In the genomic region with DNA sequence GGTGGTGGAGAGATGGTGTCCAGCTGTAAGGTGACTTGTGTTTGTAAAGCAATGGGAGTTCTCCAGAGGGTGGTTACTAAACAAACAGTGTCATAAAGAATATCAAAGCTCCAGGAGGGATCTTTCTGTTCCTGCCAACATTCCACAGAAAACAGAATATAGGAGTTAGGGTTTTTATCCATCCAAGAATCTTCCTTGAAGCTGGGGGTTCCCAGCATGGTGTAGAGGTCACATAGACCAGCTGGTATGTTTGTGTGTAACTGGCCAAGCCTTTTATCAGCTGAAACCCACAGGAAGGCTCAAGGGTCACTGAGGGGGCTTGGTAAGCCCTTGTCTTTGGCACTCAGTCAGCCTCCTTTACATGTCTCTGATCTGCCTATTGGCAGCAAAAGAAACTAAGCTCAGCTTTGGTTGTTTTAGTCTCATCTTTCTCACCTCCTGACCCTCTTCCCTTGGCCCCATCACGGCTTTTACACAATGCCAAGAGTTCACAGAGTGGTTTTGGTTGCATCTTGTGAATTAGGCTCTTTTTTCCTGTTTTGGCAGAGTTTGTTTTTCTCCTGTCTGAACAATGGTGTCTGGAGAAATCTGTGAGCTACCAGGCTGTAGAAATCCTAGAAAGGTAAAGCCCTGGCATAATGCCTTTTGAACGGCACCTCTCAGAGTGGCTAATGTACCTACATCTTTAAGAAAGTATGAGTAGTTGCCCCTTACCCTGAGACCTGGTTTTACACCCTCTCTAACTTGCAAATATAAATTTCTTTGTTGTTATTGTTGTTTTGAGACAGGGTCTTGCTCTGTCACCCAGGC, we compare ENCODE assay signal across 19 cellular contexts. TPM values are rescaled to one million over a fixed set of nuclear protein-coding genes. Genes with fewer than 3 reads are reported as not detected.
DNase-seq lines count a peak whose midpoint lies in the region; ATAC-seq and TF ChIP-seq lines count a peak whose summit lies in the region.
"Had no signal": no experiment of that assay in that cellular context is flagged by ENCODE, and none has a peak within 500 bp of the region (broad histone marks: within the 10 kb centered on the region; RNA-seq: fewer than 3 reads in every experiment).

No MANE protein-coding gene starts in this region.

- H3K9me3 ChIP-seq in endodermal cell (ENCODE audit: control insufficient read depth, low read length) (no peaks in the 10 kb centered on the region), neural progenitor cell (ENCODE audit: low read depth) (no peaks in the 10 kb centered on the region)
- H3K9me3 ChIP-seq: ovary, Peyer's patch, uterus had no signal

- H3K4me1 ChIP-seq in endodermal cell (ENCODE audit: control insufficient read depth, insufficient read depth, low read length) = peaks cover 3% of the 10 kb centered on the region
- H3K4me1 ChIP-seq in neural progenitor cell = no peaks in the 10 kb centered on the region
- H3K4me1 ChIP-seq: uterus had no signal

- H4K20me1 ChIP-seq in neural progenitor cell (ENCODE audit: low read depth) = no peaks in the 10 kb centered on the region

- no peak overlapping the region for H2AFZ ChIP-seq in neural progenitor cell (replicated peaks)

- H3K4me1 Mint-ChIP-seq in endodermal cell (peaks cover 24% of the 10 kb centered on the region), neural progenitor cell (peaks cover 22% of the 10 kb centered on the region)
- H3K4me1 Mint-ChIP-seq in naive thymus-derived CD8-positive, alpha-beta T cell = peaks cover 6 to 7% (median 7%) of the 10 kb centered on the region in 4 donors

- H3K9ac ChIP-seq in endodermal cell (ENCODE audit: extremely low read depth, low read length, poor library complexity, severe bottlenecking) (peak overlapping the region; percentile 36), neural progenitor cell (no peak overlapping the region)

- H3K36me3 ChIP-seq in endodermal cell (ENCODE audit: control insufficient read depth, insufficient read depth, low read length) (no peaks in the 10 kb centered on the region), neural progenitor cell (no peaks in the 10 kb centered on the region)
- H3K36me3 ChIP-seq: ovary, Peyer's patch, uterus had no signal

- H3K27me3 ChIP-seq in endodermal cell (ENCODE audit: control insufficient read depth, insufficient read depth, low read length, poor library complexity, severe bottlenecking) = no peaks in the 10 kb centered on the region
- H3K27me3 ChIP-seq in neural progenitor cell = peaks cover 34% of the 10 kb centered on the region
- H3K27me3 ChIP-seq: ovary, Peyer's patch, uterus had no signal

- H3K9me3 Mint-ChIP-seq in endodermal cell = peaks cover 4% of the 10 kb centered on the region
- H3K9me3 Mint-ChIP-seq in neural progenitor cell = peaks cover 3% of the 10 kb centered on the region
- H3K9me3 Mint-ChIP-seq in naive thymus-derived CD8-positive, alpha-beta T cell = no peaks in the 10 kb centered on the region

- H3K27ac ChIP-seq in C4-2B = peak overlapping the region; percentile 57
- H3K27ac ChIP-seq in endodermal cell (ENCODE audit: low read depth, low read length) = no peak overlapping the region
- no peak overlapping the region for H3K27ac ChIP-seq in neural progenitor cell
- H3K27ac ChIP-seq: coronary artery, uterus had no signal

- H3F3A ChIP-seq in neural progenitor cell (ENCODE audit: low read depth) = no peaks in the 10 kb centered on the region

- H3K27ac Mint-ChIP-seq in endodermal cell (peak overlapping the region; percentile 83), neural progenitor cell (peak overlapping the region; percentile 80)
- H3K27ac Mint-ChIP-seq in naive thymus-derived CD8-positive, alpha-beta T cell = no peak overlapping the region

- no peak for TF ChIP-seq CTCF in C4-2B (conservative IDR thresholded peaks at IDR 0.05)
- TF ChIP-seq CTCF in endodermal cell (conservative IDR thresholded peaks at IDR 0.05) = no peak
- no peak for TF ChIP-seq CTCF in neural progenitor cell (IDR thresholded peaks at IDR 0.05)

- 40 to 85% methylated on average over 1 to 2 of the region's 2 CpGs for WGBS in endodermal cell (ENCODE audit: insufficient coverage in 1 of 2, insufficient read length in 1 of 2), 2 experiments

- no peak overlapping the region for H3K4me3 Mint-ChIP-seq in endodermal cell
- H3K4me3 Mint-ChIP-seq in neural progenitor cell = peak overlapping the region; percentile 42
- H3K4me3 Mint-ChIP-seq in naive thymus-derived CD8-positive, alpha-beta T cell = no peak overlapping the region

- H3K79me2 ChIP-seq in neural progenitor cell (ENCODE audit: low read depth) = peaks cover 1% of the 10 kb centered on the region

- no peak for ATAC-seq in naive thymus-derived CD8-positive, alpha-beta T cell
- ATAC-seq: left ventricle myocardium superior, SK-N-SH treated with all-trans-retinoic acid at 6 μM for 48 hours had no signal

- peaks cover 22% of the 10 kb centered on the region for H3K27me3 Mint-ChIP-seq in endodermal cell (ENCODE audit: insufficient read depth)
- H3K27me3 Mint-ChIP-seq in neural progenitor cell (ENCODE audit: insufficient read depth, low read depth) = peaks cover 12% of the 10 kb centered on the region
- H3K27me3 Mint-ChIP-seq in naive thymus-derived CD8-positive, alpha-beta T cell = no peaks in the 10 kb centered on the region

- H3K4me3 ChIP-seq in endodermal cell (ENCODE audit: low read length) (peak overlapping the region; percentile 71), neural progenitor cell (no peak overlapping the region)
- H3K4me3 ChIP-seq: coronary artery, ovary, Peyer's patch, uterus had no signal

- POLR2A ChIA-PET in naive thymus-derived CD8-positive, alpha-beta T cell (lab: Charles Lee) = interaction anchor here (0.5 to 1.1 kb wide), 2 partner anchors 21 to 903 kb away, joined by 3 to 4 read pairs; partner anchors contain the start of gene BECN1

- H3K4me2 ChIP-seq in neural progenitor cell = no peak overlapping the region

- peaks cover 6% of the 10 kb centered on the region for H3K36me3 Mint-ChIP-seq in endodermal cell (ENCODE audit: low read depth)
- H3K36me3 Mint-ChIP-seq in neural progenitor cell = peaks cover 2% of the 10 kb centered on the region
- H3K36me3 Mint-ChIP-seq in naive thymus-derived CD8-positive, alpha-beta T cell = no peaks in the 10 kb centered on the region

- DNase-seq in NCI-H146 treated with DMSO at 0.1 percent for 48 hours (lab: John Stamatoyannopoulos, UW; ENCODE audit: unreplicated experiment) = peak; percentile 71
- DNase-seq in endodermal cell = peak; percentile 68
- DNase-seq in neural progenitor cell (ENCODE audit: low spot score) = no peak
- no peak for DNase-seq in GF-D8 (lab: John Stamatoyannopoulos, UW)
- DNase-seq in naive thymus-derived CD8-positive, alpha-beta T cell = no peak
- no peak for DNase-seq in activated CD8-positive, alpha-beta memory T cell treated with anti-CD3 and anti-CD28 coated beads, Interleukin-2, amount 50 U/mL, for 4 hours
- DNase-seq in nucleus accumbens (lab: John Stamatoyannopoulos, UW) = no peak
- DNase-seq: amygdala; left ventricle myocardium superior; NCI-H2081; NCI-H774; ovary; stimulated activated CD4-positive, alpha-beta T cell treated with anti-CD3 and anti-CD28 coated beads, Interleukin-2, amount 100 ng/mL, for 48 hours; uterus had no signal

RNA-seq across cellular contexts. Expression of gene CNTD1, which starts 4.6 kb away (rescaled TPM):
- not detected for total RNA-seq in endodermal cell
- polyA plus RNA-seq in endodermal cell (2013, experiment 1 of 2) = not detected
- polyA plus RNA-seq in endodermal cell (2013, experiment 2 of 2) = not detected
- 0.06 TPM in 1 of 2 replicates, not detected in the other for total RNA-seq in neural progenitor cell (ENCODE audit: low replicate concordance)
- not detected for total RNA-seq in naive thymus-derived CD8-positive, alpha-beta T cell
- polyA plus RNA-seq in naive thymus-derived CD8-positive, alpha-beta T cell = under 1 TPM; 0.12 to 0.52 (median 0.24) TPM
- total RNA-seq: H4, Peyer's patch had no signal

RNA-seq across cellular contexts. Expression of gene COA3, which starts 4.8 kb away (rescaled TPM):
- total RNA-seq in endodermal cell (10 to 100 TPM; 64.6 to 67.8 TPM), neural progenitor cell (ENCODE audit: low replicate concordance) (61.2 and 74.5 TPM in 2 replicates)
- 70.4 TPM for polyA plus RNA-seq in endodermal cell (2013, experiment 1 of 2)
- polyA plus RNA-seq in endodermal cell (2013, experiment 2 of 2) = 70.9 TPM
- 10 to 100 TPM; 26.7 to 27.0 TPM for total RNA-seq in naive thymus-derived CD8-positive, alpha-beta T cell
- 100 to 1,000 TPM; 106 to 119 (median 118) TPM for polyA plus RNA-seq in naive thymus-derived CD8-positive, alpha-beta T cell

RNA-seq across cellular contexts. Expression of gene BECN1, which starts 20.8 kb away (rescaled TPM):
- total RNA-seq in endodermal cell (10 to 100 TPM; 59.9 to 60.6 TPM), neural progenitor cell (ENCODE audit: low replicate concordance) (42.1 and 54.3 TPM in 2 replicates)
- polyA plus RNA-seq in endodermal cell (2013, experiment 1 of 2) = 49.5 TPM
- polyA plus RNA-seq in endodermal cell (2013, experiment 2 of 2) = 45.0 TPM
- 100 to 1,000 TPM; 103 to 109 TPM for total RNA-seq in naive thymus-derived CD8-positive, alpha-beta T cell
- 100 to 1,000 TPM; 106 to 124 (median 123) TPM for polyA plus RNA-seq in naive thymus-derived CD8-positive, alpha-beta T cell

RNA-seq across cellular contexts. Expression of gene WNK4, which starts 22.9 kb away (rescaled TPM):
- total RNA-seq in endodermal cell (1 to 10 TPM; 2.1 to 3.3 TPM), neural progenitor cell (ENCODE audit: low replicate concordance) (0.12 TPM in 1 of 2 replicates, not detected in the other)
- 0.96 TPM for polyA plus RNA-seq in endodermal cell (2013, experiment 1 of 2)
- 0.46 TPM for polyA plus RNA-seq in endodermal cell (2013, experiment 2 of 2)
- total RNA-seq in naive thymus-derived CD8-positive, alpha-beta T cell = under 1 TPM; 0.27 to 0.62 TPM
- polyA plus RNA-seq in naive thymus-derived CD8-positive, alpha-beta T cell = under 1 TPM in 1 of 3 donors, not detected in 2; 0.09 TPM
- total RNA-seq: H4, left ventricle myocardium superior had no signal

RNA-seq across cellular contexts. Expression of gene PSME3, which starts 29.9 kb away (rescaled TPM):
- 100 to 1,000 TPM; 153 to 178 TPM for total RNA-seq in endodermal cell
- polyA plus RNA-seq in endodermal cell (2013, experiment 1 of 2) = 124 TPM
- 115 TPM for polyA plus RNA-seq in endodermal cell (2013, experiment 2 of 2)
- total RNA-seq in neural progenitor cell (ENCODE audit: low replicate concordance) = 106 and 108 TPM in 2 replicates
- total RNA-seq in naive thymus-derived CD8-positive, alpha-beta T cell = 10 to 100 TPM; 65.3 to 67.3 TPM
- polyA plus RNA-seq in naive thymus-derived CD8-positive, alpha-beta T cell = 100 to 1,000 TPM; 117 to 123 (median 120) TPM

Comparison
In these comparisons a context has a peak if more than half of its experiments do, and no peak if none do; other contexts are left out.
1. DNase-seq: peak in NCI-H146 treated with DMSO at 0.1 percent for 48 hours (single experiment) and endodermal cell (single experiment); none in neural progenitor cell (single experiment), GF-D8 (single experiment), naive thymus-derived CD8-positive, alpha-beta T cell (0 of 10), activated CD8-positive, alpha-beta memory T cell treated with anti-CD3 and anti-CD28 coated beads, Interleukin-2, amount 50 U/mL, for 4 hours (single experiment) and nucleus accumbens (0 of 56).
2. H3K27ac Mint-ChIP-seq: peak in endodermal cell (single experiment) and neural progenitor cell (single experiment); none in naive thymus-derived CD8-positive, alpha-beta T cell (0 of 10).